13 cellular contexts compared by ENCODE assay signal in genomic region chr6:45900808-45901752, GRCh38.
DNase-seq lines count a peak whose midpoint lies in the region; ATAC-seq and TF ChIP-seq lines count a peak whose summit lies in the region.
"Had no signal": no experiment of that assay in that cellular context is flagged by ENCODE, and none has a peak within 500 bp of the region (broad histone marks: within the 10 kb centered on the region; RNA-seq: fewer than 3 reads in every experiment).

No MANE protein-coding gene starts in this region.

- no peaks in the 10 kb centered on the region for H3K9me3 Mint-ChIP-seq in stimulated activated naive CD8-positive, alpha-beta T cell treated with anti-CD3 and anti-CD28 coated beads, Interleukin-15, Interleukin-2, amounts not matched to agents 100 ng/mL and 50 ng/mL, for 24 hours
- H3K9me3 Mint-ChIP-seq in glutamatergic neuron (ENCODE audit: unreplicated experiment), result peaks cover 2% of the 10 kb centered on the region
- H3K9me3 Mint-ChIP-seq: immature natural killer cell had no signal

- peaks cover 4% of the 10 kb centered on the region for H3K27me3 Mint-ChIP-seq in stimulated activated naive CD8-positive, alpha-beta T cell treated with anti-CD3 and anti-CD28 coated beads, Interleukin-15, Interleukin-2, amounts not matched to agents 100 ng/mL and 50 ng/mL, for 24 hours
- H3K27me3 Mint-ChIP-seq in glutamatergic neuron (ENCODE audit: unreplicated experiment), result peaks cover 3% of the 10 kb centered on the region
- H3K27me3 Mint-ChIP-seq: naive B cell had no signal

- no peak for TF ChIP-seq CTCF in epithelial cell of esophagus (IDR thresholded peaks at IDR 0.05; ENCODE audit: insufficient read depth, low read depth, low read length, missing control alignments)
- TF ChIP-seq CTCF in glutamatergic neuron (IDR thresholded peaks at IDR 0.05; ENCODE audit: partially characterized antibody, unreplicated experiment), result no peak

- H3K4me1 Mint-ChIP-seq in stimulated activated naive CD8-positive, alpha-beta T cell treated with anti-CD3 and anti-CD28 coated beads, Interleukin-15, Interleukin-2, amounts not matched to agents 100 ng/mL and 50 ng/mL, for 24 hours (ENCODE audit: low read depth), result peaks cover 17% of the 10 kb centered on the region
- peaks cover 14% of the 10 kb centered on the region for H3K4me1 Mint-ChIP-seq in glutamatergic neuron (ENCODE audit: low read depth, unreplicated experiment)
- H3K4me1 Mint-ChIP-seq: naive B cell had no signal

- peak overlapping the region; percentile 23 for H3K27ac Mint-ChIP-seq in stimulated activated naive CD8-positive, alpha-beta T cell treated with anti-CD3 and anti-CD28 coated beads, Interleukin-15, Interleukin-2, amounts not matched to agents 100 ng/mL and 50 ng/mL, for 24 hours
- no peak overlapping the region for H3K27ac Mint-ChIP-seq in glutamatergic neuron (ENCODE audit: unreplicated experiment)
- H3K27ac Mint-ChIP-seq: immature natural killer cell, naive B cell had no signal

- no peaks in the 10 kb centered on the region for H3K36me3 Mint-ChIP-seq in stimulated activated naive CD8-positive, alpha-beta T cell treated with anti-CD3 and anti-CD28 coated beads, Interleukin-15, Interleukin-2, amounts not matched to agents 100 ng/mL and 50 ng/mL, for 24 hours (ENCODE audit: low read depth)
- H3K36me3 Mint-ChIP-seq in glutamatergic neuron (ENCODE audit: unreplicated experiment), result no peaks in the 10 kb centered on the region
- H3K36me3 Mint-ChIP-seq: naive B cell had no signal

- H3K4me3 ChIP-seq in epithelial cell of esophagus (ENCODE audit: low read length), result no peak overlapping the region
- H3K4me3 ChIP-seq: spleen, upper lobe of left lung had no signal

- no peak overlapping the region for H3K4me3 Mint-ChIP-seq in stimulated activated naive CD8-positive, alpha-beta T cell treated with anti-CD3 and anti-CD28 coated beads, Interleukin-15, Interleukin-2, amounts not matched to agents 100 ng/mL and 50 ng/mL, for 24 hours
- H3K4me3 Mint-ChIP-seq in glutamatergic neuron (ENCODE audit: unreplicated experiment), result no peak overlapping the region
- H3K4me3 Mint-ChIP-seq: immature natural killer cell, naive B cell had no signal

- DNase-seq in stimulated activated naive CD8-positive, alpha-beta T cell treated with anti-CD3 and anti-CD28 coated beads, Interleukin-15, Interleukin-2, amounts not matched to agents 100 U/mL and 50 U/mL, for 24 hours, result no peak
- DNase-seq in epithelial cell of esophagus (ENCODE audit: low read depth) (peak; percentile 48), islet precursor cell (peak; percentile 78), glutamatergic neuron (no peak), ureter (ENCODE audit: low spot score) (no peak)
- DNase-seq in stimulated activated CD4-positive, alpha-beta T cell treated with anti-CD3 and anti-CD28 coated beads, Interleukin-2, amount 100 ng/mL, for 24 hours, result no peak
- DNase-seq: immature natural killer cell, naive B cell, NCI-H510A treated with DMSO at 0.1 percent for 48 hours, spleen, upper lobe of left lung had no signal

- no peak for ATAC-seq in stimulated activated naive CD8-positive, alpha-beta T cell treated with anti-CD3 and anti-CD28 coated beads, Interleukin-15, Interleukin-2, amounts not matched to agents 100 U/mL and 50 U/mL, for 24 hours
- ATAC-seq in activated CD4-positive, CD25-positive, alpha-beta regulatory T cell treated with anti-CD3 and anti-CD28 coated beads, Interleukin-2, amount 50 U/mL, for 24 hours, result no peak

Comparison
In these comparisons a context has a peak if more than half of its experiments do, and no peak if none do; other contexts are left out.
1. DNase-seq: peak in epithelial cell of esophagus (single experiment) and islet precursor cell (single experiment); none in stimulated activated naive CD8-positive, alpha-beta T cell treated with anti-CD3 and anti-CD28 coated beads, Interleukin-15, Interleukin-2, amounts not matched to agents 100 U/mL and 50 U/mL, for 24 hours (single experiment), glutamatergic neuron (single experiment), ureter (single experiment) and stimulated activated CD4-positive, alpha-beta T cell treated with anti-CD3 and anti-CD28 coated beads, Interleukin-2, amount 100 ng/mL, for 24 hours (0 of 2).